Comparison of ENCODE assay signal across 14 cellular contexts in the genomic region with DNA sequence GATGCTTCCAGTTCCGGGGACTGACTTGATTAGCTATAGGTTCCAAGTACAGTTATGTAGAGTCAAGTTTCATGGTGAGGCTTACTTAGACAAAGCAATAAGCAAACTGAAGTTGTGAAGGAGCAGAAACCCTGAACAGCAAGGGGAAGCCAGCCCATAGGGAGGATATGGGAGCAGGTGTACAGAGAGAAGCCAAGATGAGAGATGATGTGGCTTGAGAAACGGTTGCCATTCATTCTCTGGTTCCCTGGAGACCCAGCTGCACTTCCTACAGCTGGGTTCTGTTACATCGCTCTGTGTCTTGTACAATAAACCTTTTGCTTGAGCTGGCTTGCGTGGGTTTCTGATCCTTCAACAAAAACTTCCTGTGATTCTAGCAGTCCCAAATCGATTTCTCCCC.
DNase-seq lines count a peak whose midpoint lies in the region; ATAC-seq and TF ChIP-seq lines count a peak whose summit lies in the region.
"Had no signal": no experiment of that assay in that cellular context is flagged by ENCODE, and none has a peak within 500 bp of the region (broad histone marks: within the 10 kb centered on the region; RNA-seq: fewer than 3 reads in every experiment).

No MANE protein-coding gene starts in this region.

- H3K4me3 ChIP-seq in adrenal gland, result no peak overlapping the region
- H3K4me3 ChIP-seq: lung had no signal

- no peaks in the 10 kb centered on the region for H3K9me3 ChIP-seq in adrenal gland (replicated peaks in 1 of 3)

- WGBS in adrenal gland, 4 donors, result 75 to 82% (median 81%) methylated on average over 5 of the region's 5 CpGs

- no peak for TF ChIP-seq POLR2A in adrenal gland (IDR thresholded peaks at IDR 0.05)

- H3K27me3 ChIP-seq in adrenal gland, result no peaks in the 10 kb centered on the region

- no peak overlapping the region for H3K27ac ChIP-seq in adrenal gland
- H3K27ac ChIP-seq: 22Rv1 had no signal

- no peaks in the 10 kb centered on the region for H3K36me3 ChIP-seq in adrenal gland (replicated peaks in 1 of 2)

- peaks cover 0 to 3% of the 10 kb centered on the region in 2 donors for H3K4me1 ChIP-seq in adrenal gland (replicated peaks in 1 of 2)

- intact Hi-C loops in sciatic nerve (cut with DNase I), result no loop called here
- intact Hi-C loops in adrenal gland (cut with DNase I), result no loop called here

- TF ChIP-seq CTCF in adrenal gland (IDR thresholded peaks at IDR 0.05), result no peak

- peak; percentile 13 for DNase-seq in DMS 273 (lab: John Stamatoyannopoulos, UW; ENCODE audit: unreplicated experiment)
- no peak for DNase-seq in DMS 273 treated with DMSO at 0.1 percent for 48 hours (lab: John Stamatoyannopoulos, UW)
- DNase-seq in NCI-H2171 treated with DMSO at 0.1 percent for 48 hours (lab: John Stamatoyannopoulos, UW), result peak; percentile 73
- no peak for DNase-seq in sciatic nerve (ENCODE audit: low spot score)
- no peak for DNase-seq in T-helper 9 cell
- DNase-seq in adrenal gland, result no peak
- DNase-seq: activated effector memory CD4-positive, alpha-beta T cell treated with Interleukin-2 at 50 U/mL for 16 hours; cortex of kidney; HCEC 1CT; NCI-H1694 treated with DMSO at 0.1 percent for 48 hours had no signal

- ATAC-seq in HG02798 (IDR thresholded peaks at IDR 0.05; ENCODE audit: poor library complexity, unreplicated experiment), result peak; percentile 73
- peak; percentile 31 for ATAC-seq in sciatic nerve
- no peak for ATAC-seq in HG02970 (IDR thresholded peaks at IDR 0.05; ENCODE audit: low FRiP score, unreplicated experiment)

Comparison
In these comparisons a context has a peak if more than half of its experiments do, and no peak if none do; other contexts are left out.
1. DNase-seq: peak in DMS 273 (single experiment) and NCI-H2171 treated with DMSO at 0.1 percent for 48 hours (single experiment); none in DMS 273 treated with DMSO at 0.1 percent for 48 hours (single experiment), sciatic nerve (single experiment), T-helper 9 cell (single experiment) and adrenal gland (0 of 7).